In genomic region chr17:49910094-49910857, GRCh38 we compare ENCODE assay signal across 10 cellular contexts. TPM values are rescaled to one million over a fixed set of nuclear protein-coding genes. Genes with fewer than 3 reads are reported as not detected.
DNase-seq lines count a peak whose midpoint lies in the region; ATAC-seq and TF ChIP-seq lines count a peak whose summit lies in the region.
"Had no signal": no experiment of that assay in that cellular context is flagged by ENCODE, and none has a peak within 500 bp of the region (broad histone marks: within the 10 kb centered on the region; RNA-seq: fewer than 3 reads in every experiment).

No MANE protein-coding gene starts in this region.

- H3K56ac ChIP-seq in IMR-90 (ENCODE audit: extremely low read depth, insufficient read depth, low read length): no peak overlapping the region

- no TSS peak for BruUV-seq in IMR-90 (replicated peaks; lab: Mats Ljungman, UMichigan)

- H3K23ac ChIP-seq in IMR-90 (ENCODE audit: low read depth, low read length): no peak overlapping the region

- H2BK5ac ChIP-seq in IMR-90 (ENCODE audit: low read depth, low read length, poor library complexity, severe bottlenecking): no peak overlapping the region

- no peak overlapping the region for H3K4ac ChIP-seq in IMR-90 (ENCODE audit: low read depth, low read length)

- H3K4me1 Mint-ChIP-seq in activated T-helper 2 cell treated with anti-CD3 and anti-CD28 coated beads, Interferon-gamma antibody, Interleukin-2, Interleukin-4, amounts not matched to agents 10 μg/mL and 5 μg/mL and 100 μg/mL, durations not matched to agents 14 hours and 24 hours and 36 hours (ENCODE audit: low read depth): peaks cover 5% of the 10 kb centered on the region
- H3K4me1 Mint-ChIP-seq in immature natural killer cell: peaks cover 0 to 4% of the 10 kb centered on the region in 2 donors

- H3K4me3 ChIP-seq in IMR-90 (ENCODE audit: insufficient read depth, low read depth, low read length): no peak overlapping the region
- H3K4me3 ChIP-seq: SJCRH30 had no signal

- H3K9me1 ChIP-seq in IMR-90 (ENCODE audit: insufficient read depth, low read length): no peaks in the 10 kb centered on the region

- no peak overlapping the region for H4K91ac ChIP-seq in IMR-90 (ENCODE audit: insufficient read depth, low read depth, low read length)

- H3K9me3 Mint-ChIP-seq in activated T-helper 2 cell treated with anti-CD3 and anti-CD28 coated beads, Interferon-gamma antibody, Interleukin-2, Interleukin-4, amounts not matched to agents 10 μg/mL and 5 μg/mL and 100 μg/mL, durations not matched to agents 14 hours and 24 hours and 36 hours: no peaks in the 10 kb centered on the region
- no peaks in the 10 kb centered on the region for H3K9me3 Mint-ChIP-seq in immature natural killer cell

- H2AFZ ChIP-seq in IMR-90 (replicated peaks; ENCODE audit: low read length, poor library complexity): peak overlapping the region; percentile 58

- CTCF ChIA-PET in IMR-90 (lab: Yijun Ruan, JAX): interaction anchor here (0.9 kb wide), 1 partner anchor 30 kb away, joined by 3 read pairs; no protein-coding TSS in a partner anchor

- no peak overlapping the region for H3K4me2 ChIP-seq in IMR-90 (ENCODE audit: low read depth, low read length)

- H3K14ac ChIP-seq in IMR-90 (replicated peaks; ENCODE audit: low read depth, low read length): no peak overlapping the region

- H3K9me3 ChIP-seq in IMR-90 (ENCODE audit: control insufficient read depth, insufficient read depth, low read length): no peaks in the 10 kb centered on the region
- H3K9me3 ChIP-seq: SJCRH30 had no signal

- in situ Hi-C loops in IMR-90 (cut with MboI; ENCODE audit: low sequenced_read_pairs): no loop called here

- H3K36me3 ChIP-seq in IMR-90 (ENCODE audit: control insufficient read depth, insufficient read depth, low read length): no peaks in the 10 kb centered on the region
- H3K36me3 ChIP-seq: SJCRH30 had no signal

- H2AK5ac ChIP-seq in IMR-90 (ENCODE audit: low read depth, low read length): no peak overlapping the region

- H2BK120ac ChIP-seq in IMR-90 (ENCODE audit: low read depth, low read length): no peak overlapping the region

- H2BK20ac ChIP-seq in IMR-90 (ENCODE audit: low read depth, low read length): no peak overlapping the region

- no peak overlapping the region for H4K8ac ChIP-seq in IMR-90 (ENCODE audit: low read depth in 2 of 2, low read length in 2 of 2)

- DNase-seq in IMR-90 (no peak), immature natural killer cell (no peak), amygdala (lab: John Stamatoyannopoulos, UW) (no peak), GM20000 (ENCODE audit: low spot score) (no peak)
- no peak for DNase-seq in activated T-helper 2 cell treated with anti-CD3 and anti-CD28 coated beads, Interferon-gamma antibody, Interleukin-2, Interleukin-4, amounts not matched to agents 10 μg/mL and 5 μg/mL and 100 μg/mL, durations not matched to agents 14 hours and 24 hours and 36 hours (ENCODE audit: low spot score)
- DNase-seq in stimulated activated CD4-positive, alpha-beta T cell treated with anti-CD3 and anti-CD28 coated beads, TNF-alpha, amount 100 ng/mL, for 48 hours (ENCODE audit: low read depth in 3 of 3): peak; percentile 9 to 20 (median 11)
- DNase-seq: cortex of kidney, SJCRH30 had no signal

- no peaks in the 10 kb centered on the region for H3K4me1 ChIP-seq in IMR-90 (ENCODE audit: control insufficient read depth, insufficient read depth, low read length)

- no peak overlapping the region for H3K18ac ChIP-seq in IMR-90 (ENCODE audit: low read depth, low read length)

- TF ChIP-seq CTCF in IMR-90 (conservative IDR thresholded peaks at IDR 0.05; ENCODE audit: low read depth, low read length) (no peak), GM20000 (IDR thresholded peaks at IDR 0.05; ENCODE audit: extremely low read depth, missing control alignments) (no peak)

- POLR2A ChIA-PET in IMR-90 (lab: Charles Lee; ENCODE audit: unreplicated experiment): no interaction called here

- no peaks in the 10 kb centered on the region for H3K36me3 Mint-ChIP-seq in activated T-helper 2 cell treated with anti-CD3 and anti-CD28 coated beads, Interferon-gamma antibody, Interleukin-2, Interleukin-4, amounts not matched to agents 10 μg/mL and 5 μg/mL and 100 μg/mL, durations not matched to agents 14 hours and 24 hours and 36 hours (ENCODE audit: low read depth)
- H3K36me3 Mint-ChIP-seq in immature natural killer cell: no peaks in the 10 kb centered on the region

- dilution Hi-C loops in IMR-90 (cut with HindIII; ENCODE audit: low sequenced_read_pairs, unreplicated experiment): no loop called here

- WGBS in IMR-90 (ENCODE audit: extremely low coverage in 2 of 2, insufficient read length in 1 of 2), 2 experiments: 4% methylated on average over 43 of the region's 69 CpGs; no CpG with 5 or more reads in 1 of the 2 experiments

- H3K4me3 Mint-ChIP-seq in activated T-helper 2 cell treated with anti-CD3 and anti-CD28 coated beads, Interferon-gamma antibody, Interleukin-2, Interleukin-4, amounts not matched to agents 10 μg/mL and 5 μg/mL and 100 μg/mL, durations not matched to agents 14 hours and 24 hours and 36 hours (ENCODE audit: low read depth): peak overlapping the region; percentile 64
- H3K4me3 Mint-ChIP-seq in immature natural killer cell: peak overlapping the region in 3 of 5 donors; percentile 40 to 55 (median 41)

- peaks cover 62% of the 10 kb centered on the region for H3K27me3 Mint-ChIP-seq in activated T-helper 2 cell treated with anti-CD3 and anti-CD28 coated beads, Interferon-gamma antibody, Interleukin-2, Interleukin-4, amounts not matched to agents 10 μg/mL and 5 μg/mL and 100 μg/mL, durations not matched to agents 14 hours and 24 hours and 36 hours (ENCODE audit: low read depth)
- peaks cover 13 to 29% (median 20%) of the 10 kb centered on the region in 3 donors for H3K27me3 Mint-ChIP-seq in immature natural killer cell (ENCODE audit: low read depth in 3 of 3)

- no peaks in the 10 kb centered on the region for H3K79me1 ChIP-seq in IMR-90 (ENCODE audit: low read depth in 1 of 2, low read length in 2 of 2)

- no peak overlapping the region for H3K27ac ChIP-seq in IMR-90 (ENCODE audit: insufficient read depth, low read length)
- H3K27ac ChIP-seq: SJCRH30 had no signal

- H4K5ac ChIP-seq in IMR-90 (ENCODE audit: low read depth, low read length): no peak overlapping the region

- no peak overlapping the region for H2BK15ac ChIP-seq in IMR-90 (ENCODE audit: low read depth, low read length)

- ATAC-seq in IMR-90 (ENCODE audit: low read depth) (no peak), GM18498 (IDR thresholded peaks at IDR 0.05; ENCODE audit: unreplicated experiment) (no peak), HG03342 (IDR thresholded peaks at IDR 0.05; ENCODE audit: unreplicated experiment) (no peak)

- no peak for TF ChIP-seq POLR2A in IMR-90 (IDR thresholded peaks at IDR 0.05; ENCODE audit: low read depth, low read length)

- peaks cover 4% of the 10 kb centered on the region; the same call in 1 of the 2 replicates for H4K20me1 ChIP-seq in IMR-90 (ENCODE audit: insufficient read depth, low read length)

- no peak for TF ChIP-seq RAD21 in IMR-90 (IDR thresholded peaks at IDR 0.05; ENCODE audit: low read length)

- H3K27me3 ChIP-seq in IMR-90 (ENCODE audit: control insufficient read depth, insufficient read depth, low read length): peaks cover 95% of the 10 kb centered on the region

- no peak overlapping the region for H3K27ac Mint-ChIP-seq in activated T-helper 2 cell treated with anti-CD3 and anti-CD28 coated beads, Interferon-gamma antibody, Interleukin-2, Interleukin-4, amounts not matched to agents 10 μg/mL and 5 μg/mL and 100 μg/mL, durations not matched to agents 14 hours and 24 hours and 36 hours
- no peak overlapping the region for H3K27ac Mint-ChIP-seq in immature natural killer cell

- no peak overlapping the region for H2AK9ac ChIP-seq in IMR-90 (replicated peaks; ENCODE audit: low read depth, low read length, poor library complexity)

- H3K9ac ChIP-seq in IMR-90 (ENCODE audit: low read depth, low read length): no peak overlapping the region

- intact Hi-C loops in IMR-90 (cut with micrococcal nuclease): no loop called here
- intact Hi-C loops in activated T-helper 2 cell treated with anti-CD3 and anti-CD28 coated beads, Interferon-gamma antibody, Interleukin-2, Interleukin-4, amounts not matched to agents 10 μg/mL and 5 μg/mL and 100 μg/mL, durations not matched to agents 14 hours and 24 hours and 36 hours (cut with micrococcal nuclease): no loop called here

TF ChIP-seq in IMR-90, 13 proteins besides CTCF, POLR2A, EP300 and RAD21:
- TF ChIP-seq MAFK (IDR thresholded peaks at IDR 0.05; ENCODE audit: low read depth, low read length): no peak
- no peak for TF ChIP-seq CEBPB (IDR thresholded peaks at IDR 0.05; ENCODE audit: low read depth, low read length)
- no peak for TF ChIP-seq SMC3 (IDR thresholded peaks at IDR 0.05; ENCODE audit: low read depth, low read length)
- TF ChIP-seq MAZ (IDR thresholded peaks at IDR 0.05; ENCODE audit: borderline replicate concordance, low read depth, low read length): no peak

RNA-seq across cellular contexts. Expression of gene DLX4, which starts 58.7 kb away (rescaled TPM):
- total RNA-seq in IMR-90 (2012; rRNA removed): not detected in 2 replicates
- polyA plus RNA-seq in IMR-90 (2012; rRNA removed): not detected in 2 replicates
- not detected in 2 replicates for polyA plus RNA-seq in IMR-90 (2012; cell fraction: cytosol; rRNA removed)
- polyA plus RNA-seq in IMR-90 (2012; cell fraction: nucleus; rRNA removed; ENCODE audit: low replicate concordance): 0.13 and 0.17 TPM in 2 replicates
- not detected in 2 replicates for total RNA-seq in activated T-helper 2 cell treated with anti-CD3 and anti-CD28 coated beads, Interferon-gamma antibody, Interleukin-2, Interleukin-4, amounts not matched to agents 10 μg/mL and 5 μg/mL and 100 μg/mL, durations not matched to agents 14 hours and 24 hours and 36 hours
- under 1 TPM in 2 of 3 donors, not detected in 1; 0.19 to 0.32 TPM for polyA plus RNA-seq in immature natural killer cell

Comparison
In these comparisons a context has a peak if more than half of its experiments do, and no peak if none do; other contexts are left out.
1. DNase-seq: peak in stimulated activated CD4-positive, alpha-beta T cell treated with anti-CD3 and anti-CD28 coated beads, TNF-alpha, amount 100 ng/mL, for 48 hours (3 of 3); none in IMR-90 (single experiment), activated T-helper 2 cell treated with anti-CD3 and anti-CD28 coated beads, Interferon-gamma antibody, Interleukin-2, Interleukin-4, amounts not matched to agents 10 μg/mL and 5 μg/mL and 100 μg/mL, durations not matched to agents 14 hours and 24 hours and 36 hours (single experiment), immature natural killer cell (0 of 3), amygdala (0 of 56) and GM20000 (single experiment).